In the genomic region with DNA sequence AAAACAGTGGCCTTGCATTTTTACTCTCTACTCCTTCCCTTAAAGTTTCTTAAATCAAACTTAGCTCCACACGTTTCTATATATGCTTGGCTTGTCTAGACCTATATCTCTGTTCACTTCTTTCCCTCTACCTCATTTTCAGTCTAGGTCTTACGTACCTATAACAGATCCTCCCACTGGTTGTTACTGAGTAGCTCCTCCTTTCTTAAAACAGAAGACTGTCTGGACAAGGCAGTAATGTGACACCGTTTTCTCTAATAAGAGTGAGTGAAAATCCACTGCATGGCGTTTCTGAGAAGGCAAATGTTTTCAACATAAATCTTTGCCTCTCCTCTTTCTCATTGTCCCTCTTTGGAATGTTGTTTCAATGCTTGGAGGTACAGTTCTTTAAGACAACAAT, we compare ENCODE assay signal across 20 cellular contexts.
DNase-seq lines count a peak whose midpoint lies in the region; ATAC-seq, FAIRE-seq and TF ChIP-seq lines count a peak whose summit lies in the region.
"Had no signal": no experiment of that assay in that cellular context is flagged by ENCODE, and none has a peak within 500 bp of the region (broad histone marks: within the 10 kb centered on the region; RNA-seq: fewer than 3 reads in every experiment).

No MANE protein-coding gene starts in this region.

- POLR2A ChIA-PET in K562 (lab: Yijun Ruan, JAX): interaction anchor here (1.3 kb wide), 1 partner anchor 10 kb away, joined by 4 read pairs; no protein-coding TSS in a partner anchor

- BruUV-seq in K562 (replicated peaks; lab: Mats Ljungman, UMichigan): no TSS peak

- WGBS in K562 (ENCODE audit: insufficient coverage, low coverage, missing lambda C conversion rate): 12% methylated on average over 4 of the region's 4 CpGs
- WGBS in transverse colon (ENCODE audit: low coverage in 1 of 2), 2 donors: 38 to 57% methylated on average over 1 to 4 of the region's 4 CpGs

- in situ Hi-C loops in K562 (cut with MboI) (no loop called here), transverse colon (cut with MboI; ENCODE audit: low pct_ligation_motif_present in 1 of 4, low pct_unique_long_range_greater_than_20kb in 1 of 4, low sequenced_read_pairs in 3 of 4) (no loop called here)

- H3K9me3 ChIP-seq in K562 (replicated peaks; ENCODE audit: control insufficient read depth, insufficient read depth, low read depth, low read length): no peaks in the 10 kb centered on the region
- no peaks in the 10 kb centered on the region for H3K9me3 ChIP-seq in transverse colon
- H3K9me3 ChIP-seq: A549, BE2C had no signal

- H3K4me3 ChIP-seq in GM23338: no peak overlapping the region
- H3K4me3 ChIP-seq in LNCaP clone FGC (ENCODE audit: low read depth, low read length): no peak overlapping the region
- no peak overlapping the region for H3K4me3 ChIP-seq in K562
- no peak overlapping the region for H3K4me3 ChIP-seq in transverse colon
- H3K4me3 ChIP-seq: A549 had no signal

- intact Hi-C loops in K562 (cut with micrococcal nuclease): no loop called here
- intact Hi-C loops in transverse colon (cut with DNase I; ENCODE audit: low total_unique reads): no loop called here

- H3K9me2 ChIP-seq in GM23338 (ENCODE audit: insufficient read depth): 0 out of 2 replicates have a peak, but pooled peaks cover 3% of the 10 kb centered on the region

- H3K9me3 Mint-ChIP-seq in GM23338: no peaks in the 10 kb centered on the region
- H3K9me3 Mint-ChIP-seq: CD4-positive, alpha-beta memory T cell; IgD-negative memory B cell had no signal

- no peak overlapping the region for H3K4me3 Mint-ChIP-seq in GM23338
- H3K4me3 Mint-ChIP-seq: CD4-positive, alpha-beta memory T cell; IgD-negative memory B cell had no signal

- no peak overlapping the region for H3K4me2 ChIP-seq in GM23338
- H3K4me2 ChIP-seq in K562 (ENCODE audit: insufficient read depth, low read length): no peak overlapping the region
- H3K4me2 ChIP-seq: A549 had no signal

- H3F3A ChIP-seq in GM23338 (replicated peaks; ENCODE audit: low read depth): no peaks in the 10 kb centered on the region

- no peak overlapping the region for H3K27ac Mint-ChIP-seq in GM23338
- H3K27ac Mint-ChIP-seq: CD4-positive, alpha-beta memory T cell; IgD-negative memory B cell had no signal

- H3K36me3 ChIP-seq in GM23338 (ENCODE audit: insufficient read depth) (no peaks in the 10 kb centered on the region), K562 (ENCODE audit: control insufficient read depth, insufficient read depth, low read length) (no peaks in the 10 kb centered on the region), transverse colon (no peaks in the 10 kb centered on the region)
- H3K36me3 ChIP-seq: BE2C had no signal

- H3K79me2 ChIP-seq in GM23338 (replicated peaks; ENCODE audit: insufficient read depth) (no peaks in the 10 kb centered on the region), K562 (ENCODE audit: control insufficient read depth, insufficient read depth, low read length) (no peaks in the 10 kb centered on the region)

- H3K27me3 ChIP-seq in GM23338 (ENCODE audit: insufficient read depth) (no peaks in the 10 kb centered on the region), K562 (ENCODE audit: control insufficient read depth in 2 of 2, insufficient read depth in 2 of 2, low read length in 2 of 2) (no peaks in the 10 kb centered on the region), transverse colon (no peaks in the 10 kb centered on the region)

- TF ChIP-seq CTCF in GM23338 (conservative IDR thresholded peaks at IDR 0.05; ENCODE audit: low read depth in 2 of 2): no peak
- no peak for TF ChIP-seq CTCF in LNCaP clone FGC (IDR thresholded peaks at IDR 0.05; ENCODE audit: control insufficient read depth, extremely low read depth, insufficient read depth)
- no peak for TF ChIP-seq CTCF in K562 (IDR thresholded peaks at IDR 0.05 in 2 of 3, conservative IDR thresholded peaks at IDR 0.05 in 1 of 3; ENCODE audit: insufficient read depth in 2 of 3, low read depth in 1 of 3, low read length in 3 of 3)
- no peak for TF ChIP-seq CTCF in transverse colon (IDR thresholded peaks at IDR 0.05)

- H3K27ac ChIP-seq in GM23338 (ENCODE audit: low read depth): no peak overlapping the region
- H3K27ac ChIP-seq in K562 (ENCODE audit: extremely low read depth, low read depth, low read length): no peak overlapping the region
- H3K27ac ChIP-seq in transverse colon: no peak overlapping the region
- H3K27ac ChIP-seq: A549, C4-2B had no signal

- no peaks in the 10 kb centered on the region for H3K4me1 ChIP-seq in GM23338 (ENCODE audit: insufficient read depth)
- H3K4me1 ChIP-seq in K562 (replicated peaks in 1 of 2; ENCODE audit: control insufficient read depth in 2 of 2, insufficient read depth in 2 of 2, low read length in 2 of 2): no peaks in the 10 kb centered on the region
- no peaks in the 10 kb centered on the region for H3K4me1 ChIP-seq in transverse colon
- H3K4me1 ChIP-seq: A549, BE2C had no signal

- H3K36me3 Mint-ChIP-seq in GM23338 (ENCODE audit: low read depth): no peaks in the 10 kb centered on the region
- H3K36me3 Mint-ChIP-seq: CD4-positive, alpha-beta memory T cell; IgD-negative memory B cell had no signal

- H3K9me1 ChIP-seq in K562 (ENCODE audit: control insufficient read depth, insufficient read depth, low read length): no peaks in the 10 kb centered on the region

- DNase-seq in GM23338 (ENCODE audit: low spot score) (peak; percentile 25), LNCaP clone FGC (ENCODE audit: low read depth) (peak; percentile 2), K562 (ENCODE audit: extremely low read depth in 1 of 4, low spot score in 3 of 4) (peak in 2 of 4 experiments; percentile 25 to 41), iPS-NIHi11 (ENCODE audit: low spot score) (peak; percentile 17), SIG-M5 treated with dmso at 0.1 percent for 504 hours (lab: John Stamatoyannopoulos, UW; ENCODE audit: unreplicated experiment) (no peak), transverse colon (no peak)
- DNase-seq: BE2C; CD4-positive, alpha-beta memory T cell; DMS153; DMS79 treated with DMSO at 0.1 percent for 48 hours; EL had no signal

- FAIRE-seq in K562 (lab: Jason Lieb, UNC): no peak
- FAIRE-seq: A549, G401.6, GM12891, GM19239, H54 had no signal

- no peak overlapping the region; the same call in 1 of the 2 replicates for H2AFZ ChIP-seq in GM23338
- peak overlapping the region; percentile 43 for H2AFZ ChIP-seq in K562 (ENCODE audit: low read depth, low read length)

- H4K20me1 ChIP-seq in GM23338 (replicated peaks; ENCODE audit: insufficient read depth) (no peaks in the 10 kb centered on the region), K562 (replicated peaks; ENCODE audit: control insufficient read depth, insufficient read depth, low read length) (no peaks in the 10 kb centered on the region)

- H3K9ac ChIP-seq in K562 (ENCODE audit: insufficient read depth in 1 of 2, low read depth in 2 of 2, low read length in 2 of 2): no peak overlapping the region

- CTCF ChIA-PET in K562 (lab: Yijun Ruan, JAX; ENCODE audit: low intra/inter-chr PET ratio): no interaction called here

- H3K27me3 Mint-ChIP-seq in GM23338 (ENCODE audit: insufficient read depth, low read depth, poor library complexity): no peaks in the 10 kb centered on the region

- ATAC-seq in GM23338 (peak; percentile 30; the same call in 1 of the 3 replicates), K562 (peak; percentile 77), GM18498 (IDR thresholded peaks at IDR 0.05; ENCODE audit: unreplicated experiment) (no peak), GM18502 (IDR thresholded peaks at IDR 0.05; ENCODE audit: poor library complexity, unreplicated experiment) (no peak)
- ATAC-seq: A549 had no signal

- TF ChIP-seq EP300 in K562 (IDR thresholded peaks at IDR 0.05; ENCODE audit: low read length) (no peak), transverse colon (IDR thresholded peaks at IDR 0.05; ENCODE audit: low read depth) (no peak)

- no peak for TF ChIP-seq RAD21 in K562 (CRISPR knock-in tag; conservative IDR thresholded peaks at IDR 0.05 in 1 of 2, IDR thresholded peaks at IDR 0.05 in 1 of 2)

- TF ChIP-seq POLR2A in K562 (conservative IDR thresholded peaks at IDR 0.05) (no peak), transverse colon (IDR thresholded peaks at IDR 0.05) (no peak)

- H3K4me1 Mint-ChIP-seq in GM23338: no peaks in the 10 kb centered on the region
- H3K4me1 Mint-ChIP-seq: CD4-positive, alpha-beta memory T cell; IgD-negative memory B cell had no signal

TF ChIP-seq in GM23338, 12 proteins besides CTCF, POLR2A, EP300 and RAD21 (continues in another document):
- TF ChIP-seq EZH2 (IDR thresholded peaks at IDR 0.05; ENCODE audit: low read depth, unreplicated experiment) (no peak), NANOG (IDR thresholded peaks at IDR 0.05; ENCODE audit: borderline replicate concordance) (no peak), JUNB (IDR thresholded peaks at IDR 0.05; ENCODE audit: unreplicated experiment) (no peak), STAT1 (IDR thresholded peaks at IDR 0.05; ENCODE audit: unreplicated experiment) (no peak)

TF ChIP-seq in K562, 482 proteins besides CTCF, POLR2A, EP300 and RAD21 (continues in another document):
- TF ChIP-seq, protein P1, sequence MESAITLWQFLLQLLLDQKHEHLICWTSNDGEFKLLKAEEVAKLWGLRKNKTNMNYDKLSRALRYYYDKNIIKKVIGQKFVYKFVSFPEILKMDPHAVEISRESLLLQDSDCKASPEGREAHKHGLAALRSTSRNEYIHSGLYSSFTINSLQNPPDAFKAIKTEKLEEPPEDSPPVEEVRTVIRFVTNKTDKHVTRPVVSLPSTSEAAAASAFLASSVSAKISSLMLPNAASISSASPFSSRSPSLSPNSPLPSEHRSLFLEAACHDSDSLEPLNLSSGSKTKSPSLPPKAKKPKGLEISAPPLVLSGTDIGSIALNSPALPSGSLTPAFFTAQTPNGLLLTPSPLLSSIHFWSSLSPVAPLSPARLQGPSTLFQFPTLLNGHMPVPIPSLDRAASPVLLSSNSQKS (CRISPR knock-in tag; IDR thresholded peaks at IDR 0.05): no peak
- TF ChIP-seq, protein P2, sequence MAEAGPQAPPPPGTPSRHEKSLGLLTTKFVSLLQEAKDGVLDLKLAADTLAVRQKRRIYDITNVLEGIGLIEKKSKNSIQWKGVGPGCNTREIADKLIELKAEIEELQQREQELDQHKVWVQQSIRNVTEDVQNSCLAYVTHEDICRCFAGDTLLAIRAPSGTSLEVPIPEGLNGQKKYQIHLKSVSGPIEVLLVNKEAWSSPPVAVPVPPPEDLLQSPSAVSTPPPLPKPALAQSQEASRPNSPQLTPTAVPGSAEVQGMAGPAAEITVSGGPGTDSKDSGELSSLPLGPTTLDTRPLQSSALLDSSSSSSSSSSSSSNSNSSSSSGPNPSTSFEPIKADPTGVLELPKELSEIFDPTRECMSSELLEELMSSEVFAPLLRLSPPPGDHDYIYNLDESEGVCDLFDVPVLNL (CRISPR knock-in tag; IDR thresholded peaks at IDR 0.05; ENCODE audit: low read depth): no peak
- TF ChIP-seq TGIF2 (CRISPR knock-in tag; IDR thresholded peaks at IDR 0.05) (no peak), NFIC (IDR thresholded peaks at IDR 0.05) (no peak)

Comparison
In these comparisons a context has a peak if more than half of its experiments do, and no peak if none do; other contexts are left out.
1. ATAC-seq: peak in GM23338 (single experiment) and K562 (single experiment); none in GM18498 (single experiment) and GM18502 (single experiment).
2. DNase-seq: peak in GM23338 (single experiment), LNCaP clone FGC (single experiment) and iPS-NIHi11 (single experiment); none in SIG-M5 treated with dmso at 0.1 percent for 504 hours (single experiment) and transverse colon (single experiment).